Comparison of ENCODE assay signal across 1 cellular context in genomic region chr4:88599298-88599697, GRCh38.
TF ChIP-seq lines count a peak whose summit lies in the region.

No MANE protein-coding gene starts in this region.

TF ChIP-seq in A549, 52 proteins besides CTCF, POLR2A, EP300 and RAD21 (continued from another document):
- TF ChIP-seq PHF8 (IDR thresholded peaks at IDR 0.05; ENCODE audit: borderline replicate concordance, low read depth) (no peak), ZC3H11A (IDR thresholded peaks at IDR 0.05) (no peak), KDM5A (IDR thresholded peaks at IDR 0.05) (no peak)
